2 cellular contexts compared by ENCODE assay signal in the genomic region with DNA sequence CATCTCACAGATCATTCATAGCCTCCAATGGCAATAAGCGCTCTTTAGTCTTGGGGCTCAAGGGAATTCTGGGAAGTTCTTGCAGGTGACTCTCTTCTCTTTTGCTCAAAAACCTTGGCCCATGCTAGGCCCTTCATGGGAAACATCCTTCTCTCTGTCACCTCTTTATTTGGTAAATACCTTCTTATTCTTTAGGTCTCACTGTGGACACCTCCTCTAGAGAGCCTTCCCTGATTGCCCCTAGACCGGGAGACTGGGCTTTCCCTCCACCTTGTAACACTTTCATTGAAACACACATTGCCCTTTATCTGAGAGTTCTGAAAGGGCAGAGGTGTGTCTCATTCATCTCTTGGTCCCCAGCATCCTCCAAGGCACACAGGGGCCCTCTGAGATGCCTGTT.
TF ChIP-seq lines count a peak whose summit lies in the region.

No MANE protein-coding gene starts in this region.

TF ChIP-seq in A549, 52 proteins besides CTCF, POLR2A, EP300 and RAD21:
- TF ChIP-seq ZFP36 (IDR thresholded peaks at IDR 0.05; ENCODE audit: borderline replicate concordance, partially characterized antibody) (peak; percentile 84), RCOR1 (IDR thresholded peaks at IDR 0.05; ENCODE audit: low read depth, low read length) (no peak)

TF ChIP-seq in K562, 482 proteins besides CTCF, POLR2A, EP300 and RAD21:
- TF ChIP-seq ZFP36 (IDR thresholded peaks at IDR 0.05; ENCODE audit: low read depth, low read length, partially characterized antibody) (peak; percentile 95), SMARCA5 (IDR thresholded peaks at IDR 0.05) (0 out of 2 replicates have a peak, but pooled peaks have one; percentile 32), BCOR (IDR thresholded peaks at IDR 0.05) (peak; percentile 81), RBM25 (IDR thresholded peaks at IDR 0.05; ENCODE audit: low read depth, low read length, severe bottlenecking) (peak; percentile 74), ZNF551 (CRISPR knock-in tag; IDR thresholded peaks at IDR 0.05) (no peak)
